In genomic region chr1:108561731-108562326, GRCh38 we compare ENCODE assay signal across 8 cellular contexts. TPM values are rescaled to one million over a fixed set of nuclear protein-coding genes. Genes with fewer than 3 reads are reported as not detected.
DNase-seq lines count a peak whose midpoint lies in the region; ATAC-seq and TF ChIP-seq lines count a peak whose summit lies in the region.

No MANE protein-coding gene starts in this region.

- H3K27me3 ChIP-seq in smooth muscle cell (ENCODE audit: low read depth) (no peaks in the 10 kb centered on the region), neuronal stem cell (ENCODE audit: control insufficient read depth in 3 of 3, insufficient read depth in 3 of 3, low read depth in 1 of 3, low read length in 3 of 3) (peaks cover 0 to 6% (median 0%) of the 10 kb centered on the region in 3 experiments)

- H3K9me3 ChIP-seq in smooth muscle cell (replicated peaks; ENCODE audit: low read depth) (no peaks in the 10 kb centered on the region), neuronal stem cell (replicated peaks in 1 of 2; ENCODE audit: control insufficient read depth in 2 of 2, insufficient read depth in 1 of 2, low read depth in 1 of 2, low read length in 2 of 2) (no peaks in the 10 kb centered on the region)

- TF ChIP-seq CTCF in smooth muscle cell (IDR thresholded peaks at IDR 0.05; ENCODE audit: borderline replicate concordance, insufficient read depth, poor library complexity, severe bottlenecking), result peak; percentile 41

- H3K4me2 ChIP-seq in smooth muscle cell, result peak overlapping the region; percentile 93
- no peak overlapping the region for H3K4me2 ChIP-seq in neuronal stem cell (ENCODE audit: insufficient read depth, low read length, poor library complexity, severe bottlenecking)

- H3K9ac ChIP-seq in smooth muscle cell (ENCODE audit: low read depth) (no peak overlapping the region), neuronal stem cell (ENCODE audit: low read depth, low read length, poor library complexity) (no peak overlapping the region)

- no peak overlapping the region for H4K8ac ChIP-seq in neuronal stem cell (ENCODE audit: low read depth, low read length)

- no peak overlapping the region for H3K4ac ChIP-seq in neuronal stem cell (ENCODE audit: low read length)

- DNase-seq in EH (ENCODE audit: low read depth) (peak; percentile 21), SHP77 (lab: John Stamatoyannopoulos, UW) (peak; percentile 74 to 83), cardiac septum (ENCODE audit: low spot score) (peak; percentile 87), smooth muscle cell (lab: John Stamatoyannopoulos, UW; ENCODE audit: unreplicated experiment) (no peak), neuronal stem cell (ENCODE audit: low spot score) (no peak)
- DNase-seq in activated T-helper 9 cell treated with anti-CD3 and anti-CD28 coated beads, Interleukin-2, amount 50 U/mL, for 16 hours (ENCODE audit: low read depth), result peak; percentile 70

- intact Hi-C loops in cardiac septum (cut with DNase I), result loop anchor here (5.0 kb wide), 1 partner anchor 50 kb away; no protein-coding TSS in a partner anchor

- H3K27ac ChIP-seq in smooth muscle cell (ENCODE audit: low read depth) (no peak overlapping the region), neuronal stem cell (replicated peaks; ENCODE audit: low read length) (no peak overlapping the region)

- H3F3A ChIP-seq in smooth muscle cell (ENCODE audit: low read depth), result peaks cover 8% of the 10 kb centered on the region

- H3K4me3 Mint-ChIP-seq in IgD-negative memory B cell, result peak overlapping the region; percentile 61 to 98 (median 78)

- H3K4me1 ChIP-seq in smooth muscle cell (ENCODE audit: low read depth) (peaks cover 8% of the 10 kb centered on the region), neuronal stem cell (ENCODE audit: control insufficient read depth in 2 of 2, insufficient read depth in 1 of 2, low read depth in 1 of 2, low read length in 2 of 2) (peaks cover 1 to 6% of the 10 kb centered on the region in 2 donors)

- H3K27me3 Mint-ChIP-seq in IgD-negative memory B cell, result no peaks in the 10 kb centered on the region

- no peak overlapping the region for H2BK15ac ChIP-seq in neuronal stem cell (ENCODE audit: low read length)

- peak; percentile 44 for ATAC-seq in GM21529 (IDR thresholded peaks at IDR 0.05; ENCODE audit: unreplicated experiment)

- H4K20me1 ChIP-seq in smooth muscle cell (ENCODE audit: low read depth), result peaks cover 17% of the 10 kb centered on the region

- no peak overlapping the region for H3K14ac ChIP-seq in neuronal stem cell (ENCODE audit: low read length)

- H2AFZ ChIP-seq in smooth muscle cell (ENCODE audit: low read depth) (no peak overlapping the region), neuronal stem cell (ENCODE audit: low read length) (no peak overlapping the region)

- no peak overlapping the region for H2BK12ac ChIP-seq in neuronal stem cell (ENCODE audit: low read length)

- H3K27ac Mint-ChIP-seq in IgD-negative memory B cell, result peak overlapping the region in 1 of 3 donors; percentile 90

- WGBS in smooth muscle cell (ENCODE audit: low lambda C conversion rate), result 51% methylated on average over 11 of the region's 11 CpGs
- WGBS in neuronal stem cell (ENCODE audit: extremely low coverage in 2 of 2, insufficient read length in 2 of 2, insufficient replicate concordance in 1 of 2), 2 donors, result no CpG with 5 or more reads among the region's 11 CpGs

- no peaks in the 10 kb centered on the region for H3K79me1 ChIP-seq in neuronal stem cell (ENCODE audit: low read depth, low read length)

- H3K36me3 Mint-ChIP-seq in IgD-negative memory B cell, result no peaks in the 10 kb centered on the region

- H4K91ac ChIP-seq in neuronal stem cell (ENCODE audit: low read depth, low read length, poor library complexity), result no peak overlapping the region

- H3K4me1 Mint-ChIP-seq in IgD-negative memory B cell, result peaks cover 13 to 24% (median 15%) of the 10 kb centered on the region in 3 donors

- no peak overlapping the region for H2AK5ac ChIP-seq in neuronal stem cell (ENCODE audit: low read depth, low read length)

- H2BK120ac ChIP-seq in neuronal stem cell (ENCODE audit: low read depth, low read length), result no peak overlapping the region

- no peak overlapping the region for H3K23ac ChIP-seq in neuronal stem cell (ENCODE audit: low read depth, low read length, poor library complexity)

- no peaks in the 10 kb centered on the region for H3K36me3 ChIP-seq in smooth muscle cell (ENCODE audit: low read depth)
- H3K36me3 ChIP-seq in neuronal stem cell (replicated peaks in 1 of 2; ENCODE audit: control insufficient read depth in 2 of 2, insufficient read depth in 2 of 2, low read length in 2 of 2), result no peaks in the 10 kb centered on the region

- peaks cover 50% of the 10 kb centered on the region for H3K79me2 ChIP-seq in smooth muscle cell (ENCODE audit: low read depth)

- H2BK5ac ChIP-seq in neuronal stem cell (ENCODE audit: low read length), result no peak overlapping the region

- H3K4me3 ChIP-seq in smooth muscle cell (peak overlapping the region; percentile 81), neuronal stem cell (ENCODE audit: low read length in 2 of 2) (no peak overlapping the region)

- no peaks in the 10 kb centered on the region for H3K9me3 Mint-ChIP-seq in IgD-negative memory B cell

- H3K18ac ChIP-seq in neuronal stem cell (ENCODE audit: low read length), result no peak overlapping the region

RNA-seq across cellular contexts. Expression of gene EEIG2, which starts 1.9 kb away (rescaled TPM):
- polyA plus RNA-seq in IgD-negative memory B cell (1.1 TPM), smooth muscle cell (2.8 and 3.7 TPM in 2 replicates)
- total RNA-seq in cardiac septum (7.3 TPM), smooth muscle cell (8.0 and 13.7 TPM in 2 replicates)
- polyA plus RNA-seq in neuronal stem cell (2013, experiment 1 of 2), result 5.3 TPM
- 5.4 TPM for polyA plus RNA-seq in neuronal stem cell (2013, experiment 2 of 2)

Comparison
In these comparisons a context has a peak if more than half of its experiments do, and no peak if none do; other contexts are left out.
1. DNase-seq: peak in EH (single experiment), SHP77 (2 of 2), activated T-helper 9 cell treated with anti-CD3 and anti-CD28 coated beads, Interleukin-2, amount 50 U/mL, for 16 hours (single experiment) and cardiac septum (single experiment); none in smooth muscle cell (single experiment) and neuronal stem cell (single experiment).